8 cellular contexts compared by ENCODE assay signal in the genomic region with DNA sequence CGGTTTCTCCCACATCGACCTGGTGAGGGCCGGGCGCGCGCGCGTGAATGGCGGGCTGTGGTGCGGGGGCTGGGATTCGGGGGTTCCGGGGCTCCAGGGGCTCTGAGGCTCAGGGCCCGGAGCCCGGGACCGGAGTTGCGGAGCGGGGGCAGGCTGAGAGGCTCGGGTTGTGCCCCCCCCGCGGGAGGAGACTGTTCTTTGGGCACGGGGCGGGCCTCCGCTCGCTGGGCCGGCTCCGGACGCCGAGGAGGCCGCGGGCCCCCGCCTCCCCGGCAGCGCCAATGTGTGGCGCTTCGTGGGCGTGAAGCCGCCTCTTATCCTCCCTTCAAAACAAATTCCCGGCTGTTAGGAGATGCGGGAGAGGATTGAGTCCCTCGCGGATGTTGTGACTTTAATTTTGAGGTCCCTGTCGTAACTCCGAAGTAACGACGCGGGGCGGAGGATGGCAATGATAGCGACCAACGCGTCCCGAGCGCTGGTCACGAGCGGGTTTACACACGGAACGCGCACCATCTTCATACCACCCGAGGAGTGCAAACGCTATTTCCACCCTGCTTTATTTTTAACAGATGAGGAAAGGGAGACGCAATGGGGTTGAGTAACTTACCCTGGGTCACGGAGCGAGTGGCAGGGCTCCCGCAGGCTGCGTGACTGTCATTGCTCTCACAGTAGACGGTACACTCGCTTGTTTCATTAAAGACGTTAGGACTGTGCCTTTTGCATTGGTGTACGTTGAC. TPM values are rescaled to one million over a fixed set of nuclear protein-coding genes. Genes with fewer than 3 reads are reported as not detected.
DNase-seq lines count a peak whose midpoint lies in the region; ATAC-seq, FAIRE-seq and TF ChIP-seq lines count a peak whose summit lies in the region.

No MANE protein-coding gene starts in this region.

- H3K9me3 ChIP-seq in neuronal stem cell (replicated peaks in 1 of 2; ENCODE audit: control insufficient read depth in 2 of 2, insufficient read depth in 1 of 2, low read depth in 1 of 2, low read length in 2 of 2), result no peaks in the 10 kb centered on the region

- no peak overlapping the region for H4K8ac ChIP-seq in neuronal stem cell (ENCODE audit: low read depth, low read length)

- H2AK5ac ChIP-seq in neuronal stem cell (ENCODE audit: low read depth, low read length), result peak overlapping the region; percentile 88

- peak overlapping the region; percentile 75 for H3K4me2 ChIP-seq in neuronal stem cell (ENCODE audit: insufficient read depth, low read length, poor library complexity, severe bottlenecking)

- peak overlapping the region; percentile 97 for H3K9ac ChIP-seq in neuronal stem cell (ENCODE audit: low read depth, low read length, poor library complexity)

- H2AFZ ChIP-seq in neuronal stem cell (ENCODE audit: low read length), result peak overlapping the region; percentile 98

- H3K4me1 ChIP-seq in foreskin keratinocyte (peaks cover 15% of the 10 kb centered on the region), neuronal stem cell (ENCODE audit: control insufficient read depth in 2 of 2, insufficient read depth in 1 of 2, low read depth in 1 of 2, low read length in 2 of 2) (peaks cover 0 to 5% of the 10 kb centered on the region in 2 donors)

- WGBS in neuronal stem cell (ENCODE audit: extremely low coverage in 2 of 2, insufficient read length in 2 of 2, insufficient replicate concordance in 1 of 2), 2 donors, result no CpG with 5 or more reads among the region's 68 CpGs

- peak overlapping the region; percentile 95 to 100 for H3K4me3 ChIP-seq in neuronal stem cell (ENCODE audit: low read length in 2 of 2)

- H2BK5ac ChIP-seq in neuronal stem cell (ENCODE audit: low read length), result peak overlapping the region; percentile 87

- H3K79me1 ChIP-seq in neuronal stem cell (ENCODE audit: low read depth, low read length), result peaks cover 6% of the 10 kb centered on the region

- no peak for FAIRE-seq in H54 (lab: Jason Lieb, UNC)

- TF ChIP-seq CTCF in foreskin keratinocyte (conservative IDR thresholded peaks at IDR 0.05), result no peak

- peak overlapping the region; percentile 99 for H3K23ac ChIP-seq in neuronal stem cell (ENCODE audit: low read depth, low read length, poor library complexity)

- H4K91ac ChIP-seq in neuronal stem cell (ENCODE audit: low read depth, low read length, poor library complexity), result no peak overlapping the region

- DNase-seq in NCI-H1417 (lab: John Stamatoyannopoulos, UW), result peak in 2 of 3 experiments; percentile 51 to 58
- no peak for DNase-seq in NCI-H1417 treated with DMSO at 0.1 percent for 48 hours (lab: John Stamatoyannopoulos, UW)
- DNase-seq in H54 (ENCODE audit: insufficient read length, low spot score), result peak; percentile 53
- peak; percentile 4 for DNase-seq in LoVo (ENCODE audit: low spot score)
- peak; percentile 12 for DNase-seq in activated T-helper 1 cell treated with Interleukin-2 at 50 U/mL for 16 hours (ENCODE audit: low read depth)
- DNase-seq in foreskin keratinocyte, result peak; percentile 13 to 25
- DNase-seq in neuronal stem cell (ENCODE audit: low spot score), result peak; percentile 15
- DNase-seq in NCI-H774 (lab: John Stamatoyannopoulos, UW), result no peak

- ATAC-seq in foreskin keratinocyte, result peak; percentile 66

- no peaks in the 10 kb centered on the region for H3K27me3 ChIP-seq in foreskin keratinocyte
- no peaks in the 10 kb centered on the region for H3K27me3 ChIP-seq in neuronal stem cell (ENCODE audit: control insufficient read depth in 3 of 3, insufficient read depth in 3 of 3, low read depth in 1 of 3, low read length in 3 of 3)

- no peak overlapping the region for H2BK12ac ChIP-seq in neuronal stem cell (ENCODE audit: low read length)

- H3K27ac ChIP-seq in foreskin keratinocyte (peak overlapping the region; percentile 77), neuronal stem cell (replicated peaks; ENCODE audit: low read length) (peak overlapping the region; percentile 42)

- H2BK15ac ChIP-seq in neuronal stem cell (ENCODE audit: low read length), result no peak overlapping the region

- peak overlapping the region; percentile 91 for H3K18ac ChIP-seq in neuronal stem cell (ENCODE audit: low read length)

- no peak overlapping the region for H2BK120ac ChIP-seq in neuronal stem cell (ENCODE audit: low read depth, low read length)

- H3K14ac ChIP-seq in neuronal stem cell (ENCODE audit: low read length), result peak overlapping the region; percentile 82

- H3K4ac ChIP-seq in neuronal stem cell (ENCODE audit: low read length), result no peak overlapping the region

- no peak for TF ChIP-seq POLR2A in H54 (IDR thresholded peaks at IDR 0.05; ENCODE audit: low read depth, low read length)

- peaks cover 8 to 61% of the 10 kb centered on the region in 2 donors for H3K36me3 ChIP-seq in neuronal stem cell (replicated peaks in 1 of 2; ENCODE audit: control insufficient read depth in 2 of 2, insufficient read depth in 2 of 2, low read length in 2 of 2)

RNA-seq across cellular contexts. Expression of a gene that starts 0.5 kb away (rescaled TPM):
- 103 and 118 TPM in 2 replicates for total RNA-seq in foreskin keratinocyte
- polyA plus RNA-seq in foreskin keratinocyte, result 41.0 and 60.1 TPM in 2 replicates
- polyA plus RNA-seq in neuronal stem cell (2013, experiment 1 of 2), result 226 TPM
- polyA plus RNA-seq in neuronal stem cell (2013, experiment 2 of 2), result 239 TPM

RNA-seq across cellular contexts. Expression of a gene that starts 24.5 kb away (rescaled TPM):
- total RNA-seq in foreskin keratinocyte, result 21.2 and 23.8 TPM in 2 replicates
- polyA plus RNA-seq in foreskin keratinocyte, result 21.0 and 24.7 TPM in 2 replicates
- polyA plus RNA-seq in neuronal stem cell (2013, experiment 1 of 2), result 30.4 TPM
- polyA plus RNA-seq in neuronal stem cell (2013, experiment 2 of 2), result 30.4 TPM

RNA-seq across cellular contexts. Expression of a gene that starts 52.8 kb away (rescaled TPM):
- total RNA-seq in foreskin keratinocyte, result 19.3 and 20.8 TPM in 2 replicates
- 16.8 and 17.6 TPM in 2 replicates for polyA plus RNA-seq in foreskin keratinocyte
- 12.5 TPM for polyA plus RNA-seq in neuronal stem cell (2013, experiment 1 of 2)
- 10.5 TPM for polyA plus RNA-seq in neuronal stem cell (2013, experiment 2 of 2)

Comparison
In these comparisons a context has a peak if more than half of its experiments do, and no peak if none do; other contexts are left out.
1. DNase-seq: peak in NCI-H1417 (2 of 3), H54 (single experiment), LoVo (single experiment), activated T-helper 1 cell treated with Interleukin-2 at 50 U/mL for 16 hours (single experiment), foreskin keratinocyte (2 of 2) and neuronal stem cell (single experiment); none in NCI-H1417 treated with DMSO at 0.1 percent for 48 hours (single experiment) and NCI-H774 (single experiment).